In the genomic region with DNA sequence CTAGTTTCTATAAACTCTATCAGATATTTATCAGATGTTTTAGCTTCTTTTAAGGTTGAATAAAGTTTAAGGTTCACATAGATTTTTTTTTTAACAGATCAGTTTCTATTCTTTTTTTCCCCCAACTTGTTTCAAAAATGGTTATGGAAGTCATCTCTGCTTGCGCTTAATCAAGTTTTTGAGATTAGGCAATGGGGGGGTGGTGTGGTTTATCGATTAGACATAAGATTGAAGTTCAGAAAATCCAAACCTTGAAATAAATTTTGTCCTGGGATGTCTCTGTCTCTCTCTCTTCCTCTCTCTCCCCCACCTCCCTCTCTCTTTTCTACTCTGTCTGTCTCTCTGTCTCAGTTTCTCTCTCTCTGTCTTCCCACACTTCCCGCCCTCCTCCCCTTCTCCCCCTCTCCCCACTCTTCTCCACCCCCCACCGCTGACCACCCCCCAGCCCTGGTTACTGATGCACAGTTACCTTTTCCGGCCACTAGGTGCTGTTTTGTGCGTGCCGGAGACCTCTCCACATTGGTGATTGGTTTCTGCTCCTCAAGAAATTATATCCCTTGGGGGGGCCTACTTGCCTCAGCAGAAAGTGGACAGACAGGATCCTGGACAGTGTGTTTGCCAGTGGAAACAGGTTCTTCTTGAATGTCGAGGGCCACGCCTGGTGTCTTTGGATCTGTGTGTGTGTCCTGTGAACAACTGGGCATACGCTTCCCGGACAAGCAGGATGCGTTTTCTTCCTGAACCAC, we compare ENCODE assay signal across 10 cellular contexts. TPM values are rescaled to one million over a fixed set of nuclear protein-coding genes. Genes with fewer than 3 reads are reported as not detected.
DNase-seq lines count a peak whose midpoint lies in the region; ATAC-seq, FAIRE-seq and TF ChIP-seq lines count a peak whose summit lies in the region.
"Had no signal": no experiment of that assay in that cellular context is flagged by ENCODE, and none has a peak within 500 bp of the region (broad histone marks: within the 10 kb centered on the region; RNA-seq: fewer than 3 reads in every experiment).

No MANE protein-coding gene starts in this region.

- H3K27ac ChIP-seq in HCT116 (ENCODE audit: low read depth, low read length) = no peak overlapping the region
- H3K27ac ChIP-seq in GM12878 (ENCODE audit: control insufficient read depth, insufficient read depth) = no peak overlapping the region
- H3K27ac ChIP-seq in CD8-positive, alpha-beta memory T cell (ENCODE audit: low read depth, low read length) = no peak overlapping the region

- H3K4me1 ChIP-seq in HCT116 (ENCODE audit: control insufficient read depth in 1 of 2, insufficient read depth in 2 of 2, low read length in 2 of 2) (peaks cover 6 to 12% of the 10 kb centered on the region in 2 experiments; a peak in 3 of 4 replicates), GM12878 (ENCODE audit: control insufficient read depth, insufficient read depth, low read length) (no peaks in the 10 kb centered on the region)
- H3K4me1 ChIP-seq in CD8-positive, alpha-beta memory T cell (ENCODE audit: insufficient read depth, low read length) = no peaks in the 10 kb centered on the region

- H3K27me3 ChIP-seq in HCT116 (ENCODE audit: insufficient read depth, low read length) = no peaks in the 10 kb centered on the region
- peaks cover 0 to 4% of the 10 kb centered on the region in 2 experiments; a peak in 1 of 4 replicates for H3K27me3 ChIP-seq in GM12878 (replicated peaks in 1 of 2; ENCODE audit: control insufficient read depth in 2 of 2, insufficient read depth in 2 of 2, low read length in 1 of 2)
- peaks cover 7% of the 10 kb centered on the region for H3K27me3 ChIP-seq in kidney epithelial cell (ENCODE audit: control insufficient read depth, insufficient read depth, low read length)
- H3K27me3 ChIP-seq in CD8-positive, alpha-beta memory T cell (ENCODE audit: insufficient read depth, low read length, poor library complexity, severe bottlenecking) = no peaks in the 10 kb centered on the region

- no peaks in the 10 kb centered on the region for H4K20me1 ChIP-seq in HCT116 (ENCODE audit: insufficient read depth)
- H4K20me1 ChIP-seq in GM12878 (ENCODE audit: control insufficient read depth, insufficient read depth) = no peaks in the 10 kb centered on the region

- TF ChIP-seq POLR2A in HCT116 (IDR thresholded peaks at IDR 0.05; ENCODE audit: borderline replicate concordance, extremely low read depth, insufficient read depth, insufficient read length) (no peak), GM12878 (IDR thresholded peaks at IDR 0.05; ENCODE audit: low read depth, low read length) (no peak), erythroblast (IDR thresholded peaks at IDR 0.05; ENCODE audit: low read length) (no peak)

- H3K4me1 Mint-ChIP-seq in CD8-positive, alpha-beta memory T cell = no peaks in the 10 kb centered on the region

- WGBS in GM12878 (ENCODE audit: insufficient coverage, insufficient replicate concordance, low lambda C conversion rate, missing lambda C conversion rate) = 37% methylated on average over 9 of the region's 12 CpGs

- CTCF ChIA-PET in HCT116 (lab: Charles Lee) = no interaction called here
- CTCF ChIA-PET in GM12878 (lab: Yijun Ruan, JAX) = no interaction called here
- CTCF ChIA-PET in CD8-positive, alpha-beta memory T cell (lab: Charles Lee) = no interaction called here

- H3K27me3 Mint-ChIP-seq in CD8-positive, alpha-beta memory T cell = peaks cover 8 to 41% of the 10 kb centered on the region in 2 donors

- TF ChIP-seq EP300 in GM12878 (IDR thresholded peaks at IDR 0.05; ENCODE audit: borderline replicate concordance in 1 of 2, control insufficient read depth in 1 of 2, low read depth in 2 of 2, low read length in 2 of 2) = no peak

- H3K79me2 ChIP-seq in HCT116 (ENCODE audit: insufficient read depth, low read length) (no peaks in the 10 kb centered on the region), GM12878 (ENCODE audit: control insufficient read depth, insufficient read depth, low read length) (no peaks in the 10 kb centered on the region)

- RAD21 ChIA-PET in HCT116 (lab: Charles Lee; ENCODE audit: low non-redundant PET in 1 of 2, low total read pairs in 2 of 2, uncharacterized antibody in 2 of 2, unreplicated experiment in 2 of 2) = no interaction called here
- RAD21 ChIA-PET in GM12878 (lab: Charles Lee; ENCODE audit: unreplicated experiment) = no interaction called here

- SMC1A ChIA-PET in GM12878 (lab: Charles Lee; ENCODE audit: uncharacterized antibody, unreplicated experiment) = no interaction called here

- no TSS peak for BruUV-seq in HCT116 (replicated peaks; lab: Mats Ljungman, UMichigan)
- no TSS peak for BruUV-seq in GM12878 (replicated peaks; lab: Mats Ljungman, UMichigan)

- H3K9me3 Mint-ChIP-seq in CD8-positive, alpha-beta memory T cell = peaks cover 0 to 4% (median 0%) of the 10 kb centered on the region in 5 donors

- no peaks in the 10 kb centered on the region for H3K9me2 ChIP-seq in HCT116 (ENCODE audit: insufficient read depth)

- no peak for DNase-seq in AG09309 (ENCODE audit: low read depth)
- DNase-seq in HCT116 (ENCODE audit: low read depth, low spot score) = peak; percentile 55
- DNase-seq in GM12878 (ENCODE audit: low read depth, low spot score) = no peak
- no peak for DNase-seq in kidney epithelial cell (ENCODE audit: low read depth)
- DNase-seq in NCI-H2081 treated with DMSO at 0.1 percent for 48 hours (lab: John Stamatoyannopoulos, UW) = no peak
- no peak for DNase-seq in effector CD4-positive, alpha-beta T cell
- DNase-seq in erythroblast (lab: John Stamatoyannopoulos, UW) = no peak
- no peak for DNase-seq in CD8-positive, alpha-beta memory T cell
- DNase-seq: DMS79, nucleus accumbens had no signal

- ATAC-seq in HCT116 (peak; percentile 98), GM12878 (no peak)

- H3K36me3 Mint-ChIP-seq in CD8-positive, alpha-beta memory T cell = no peaks in the 10 kb centered on the region

- no peak for FAIRE-seq in GM12878 (lab: Jason Lieb, UNC)

- H3K4me2 ChIP-seq in HCT116 (ENCODE audit: low read length) (peak overlapping the region; percentile 35), GM12878 (ENCODE audit: control insufficient read depth, insufficient read depth) (no peak overlapping the region)

- H3K4me3 ChIP-seq in AG09309 (ENCODE audit: control insufficient read depth, low read depth, low read length) (no peak overlapping the region), HCT116 (replicated peaks in 1 of 2; ENCODE audit: low read depth in 1 of 2, low read length in 2 of 2) (no peak overlapping the region), GM12878 (no peak overlapping the region), kidney epithelial cell (ENCODE audit: low read depth, low read length) (no peak overlapping the region)
- H3K4me3 ChIP-seq in CD8-positive, alpha-beta memory T cell (ENCODE audit: low read length) = no peak overlapping the region

- H3K9ac ChIP-seq in HCT116 (ENCODE audit: low read length) = no peak overlapping the region
- no peak overlapping the region for H3K9ac ChIP-seq in GM12878 (ENCODE audit: control insufficient read depth, insufficient read depth, low read length)

- H2AFZ ChIP-seq in HCT116 (ENCODE audit: low read depth, low read length, poor library complexity, severe bottlenecking) (peak overlapping the region; percentile 55), GM12878 (ENCODE audit: control insufficient read depth, low read depth, low read length) (no peak overlapping the region)

- H3K9me3 ChIP-seq in HCT116 (ENCODE audit: control insufficient read depth in 1 of 2, insufficient read depth in 1 of 2, low read depth in 1 of 2, low read length in 2 of 2) (peaks cover 0 to 10% of the 10 kb centered on the region in 2 experiments; a peak in 1 of 4 replicates), GM12878 (replicated peaks; ENCODE audit: control insufficient read depth, insufficient read depth, low read length) (no peaks in the 10 kb centered on the region)
- no peaks in the 10 kb centered on the region for H3K9me3 ChIP-seq in CD8-positive, alpha-beta memory T cell (ENCODE audit: low read length)

- POLR2A ChIA-PET in HCT116 (lab: Charles Lee) = no interaction called here
- POLR2A ChIA-PET in GM12878 (lab: Charles Lee) = no interaction called here
- POLR2A ChIA-PET in CD8-positive, alpha-beta memory T cell (lab: Charles Lee) = no interaction called here

- TF ChIP-seq RAD21 in HCT116 (IDR thresholded peaks at IDR 0.05; ENCODE audit: low read depth) = peak; percentile 49; the same call in 1 of the 2 replicates
- TF ChIP-seq RAD21 in GM12878 (IDR thresholded peaks at IDR 0.05; ENCODE audit: insufficient read depth, low read depth, low read length) = no peak

- intact Hi-C loops in HCT116 (cut with micrococcal nuclease) (no loop called here), GM12878 (cut with micrococcal nuclease; ENCODE audit: unreplicated experiment) (no loop called here)

- TF ChIP-seq CTCF in AG09309 (IDR thresholded peaks at IDR 0.05; ENCODE audit: control insufficient read depth, insufficient read depth, low read depth, low read length, missing control alignments) (peak; percentile 41), HCT116 (IDR thresholded peaks at IDR 0.05 in 2 of 3, conservative IDR thresholded peaks at IDR 0.05 in 1 of 3; ENCODE audit: borderline replicate concordance in 1 of 3, insufficient read depth in 1 of 3, low read depth in 2 of 3, low read length in 2 of 3) (peak; percentile 41 to 75 (median 74); a peak in 5 of 6 replicates), GM12878 (IDR thresholded peaks at IDR 0.05 in 2 of 3, conservative IDR thresholded peaks at IDR 0.05 in 1 of 3; ENCODE audit: control insufficient read depth in 2 of 3, extremely low read depth in 1 of 3, insufficient read depth in 1 of 3, low read depth in 3 of 3, low read length in 3 of 3) (peak in 2 of 3 experiments; percentile 13 to 36; a peak in 1 of 6 replicates), kidney epithelial cell (IDR thresholded peaks at IDR 0.05; ENCODE audit: insufficient read depth, low read length, poor library complexity, severe bottlenecking) (peak; percentile 42)

- H3K4me3 Mint-ChIP-seq in CD8-positive, alpha-beta memory T cell = no peak overlapping the region

- H3K27ac Mint-ChIP-seq in CD8-positive, alpha-beta memory T cell = no peak overlapping the region

- H3K36me3 ChIP-seq in HCT116 (ENCODE audit: control insufficient read depth in 1 of 2, insufficient read depth in 2 of 2, low read length in 2 of 2) = no peaks in the 10 kb centered on the region
- no peaks in the 10 kb centered on the region for H3K36me3 ChIP-seq in GM12878 (ENCODE audit: control insufficient read depth in 2 of 2, insufficient read depth in 2 of 2, low read length in 1 of 2)
- H3K36me3 ChIP-seq in kidney epithelial cell (ENCODE audit: control insufficient read depth, insufficient read depth, low read length) = no peaks in the 10 kb centered on the region
- no peaks in the 10 kb centered on the region for H3K36me3 ChIP-seq in CD8-positive, alpha-beta memory T cell (ENCODE audit: insufficient read depth, low read length)

- in situ Hi-C loops in GM12878 (cut with MboI) = no loop called here

RNA-seq across cellular contexts. Expression of gene ANO1, which starts 29.7 kb away (rescaled TPM):
- total RNA-seq in HCT116 (2021; ENCODE audit: unreplicated experiment) (41.7 TPM), GM12878 (2014; rRNA removed) (not detected in 2 replicates), GM12878 (2014; rRNA removed; fragmentation: Illumina TruSeq; extraction: Trizol) (not detected in 2 replicates), GM12878 (2021) (0.13 and 0.38 TPM in 2 replicates), kidney epithelial cell (0.89 and 1.1 TPM in 2 replicates)
- 49.9 and 53.5 TPM in 2 replicates for polyA plus RNA-seq in HCT116 (2012)
- not detected in 2 replicates for total RNA-seq in GM12878 (2013; cell fraction: nucleolus; rRNA removed)
- not detected for polyA plus RNA-seq in GM12878 (2011; ENCODE audit: low read depth)
- polyA plus RNA-seq in GM12878 (2011; rRNA removed) (not detected in 2 replicates), GM12878 (2014; fragmentation: Illumina TruSeq; extraction: Trizol) (0.01 TPM in 1 of 2 replicates, not detected in the other), GM12878 (2014; fragmentation: Nextera tagmentation; extraction: Ambion mirVana) (not detected), GM12878 (2014; rRNA removed) (0.06 TPM in 1 of 2 replicates, not detected in the other), GM12878 (2016; fragmentation: Nextera tagmentation; extraction: Ambion mirVana) (not detected)
- not detected in 2 replicates for polyA plus RNA-seq in GM12878 (2011; cell fraction: cytosol; rRNA removed)
- polyA plus RNA-seq in GM12878 (2011; cell fraction: nucleus; rRNA removed) = not detected in 2 replicates
- 0.15 and 0.16 TPM in 2 replicates for polyA plus RNA-seq in GM12878 (2012)
- not detected in 2 replicates for polyA minus RNA-seq in GM12878 (2011; rRNA and poly(A)+ RNA removed)
- polyA minus RNA-seq in GM12878 (2011; cell fraction: cytosol; rRNA and poly(A)+ RNA removed) = not detected in 2 replicates
- not detected in 2 replicates for polyA minus RNA-seq in GM12878 (2011; cell fraction: nucleus; rRNA and poly(A)+ RNA removed)
- not detected for total RNA-seq in CD8-positive, alpha-beta memory T cell
- not detected for polyA plus RNA-seq in CD8-positive, alpha-beta memory T cell

Comparison
In these comparisons a context has a peak if more than half of its experiments do, and no peak if none do; other contexts are left out.
1. RNA of gene ANO1, which starts 29.7 kb away (total RNA-seq): 41.7 TPM in HCT116 (single experiment); 0.89 to 1.1 TPM in kidney epithelial cell, not detected in CD8-positive, alpha-beta memory T cell and 0.13 to 0.38 TPM in GM12878; every median in the first group is over 10 times any median in the second.
2. Peak in every context shown above with its lines, with median percentiles within 50 percentile points of each other: CTCF ChIP-seq.